Comparison of ENCODE assay signal across 18 cellular contexts in the genomic region with DNA sequence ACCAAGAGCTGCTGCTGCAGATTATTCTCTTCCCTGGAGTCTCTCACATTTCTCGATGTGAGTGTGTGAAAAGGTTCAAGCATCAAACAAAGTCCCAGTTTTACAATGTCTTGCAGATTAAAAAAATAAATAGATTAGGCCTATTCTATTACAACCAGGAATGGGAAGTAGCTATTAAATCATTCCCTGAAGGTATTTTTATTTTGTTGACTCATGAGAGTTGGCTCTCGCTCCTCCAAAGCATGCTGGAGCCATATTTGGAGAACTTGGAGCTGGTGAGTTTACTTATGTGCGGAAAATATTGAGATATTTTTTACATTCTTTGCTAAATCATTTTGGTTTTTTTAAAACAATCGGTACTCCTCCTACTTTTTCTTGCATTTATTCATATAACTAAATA.
"Had no signal": no experiment of that assay in that cellular context is flagged by ENCODE, and none has a peak within 500 bp of the region (broad histone marks: within the 10 kb centered on the region; RNA-seq: fewer than 3 reads in every experiment).

No MANE protein-coding gene starts in this region.

- H3K27me3 Mint-ChIP-seq: activated CD4-positive, alpha-beta T cell treated with anti-CD3 and anti-CD28 coated beads, Interleukin-2, amount 10 ng/mL, durations not matched to agents 24 days and 14 days; activated naive CD4-positive, alpha-beta T cell treated with anti-CD3 and anti-CD28 coated beads, Interleukin-2, amount 10 ng/mL, durations not matched to agents 7 days and 5 days; progenitor cell of endocrine pancreas had no signal

- DNase-seq: activated B cell treated with CpG ODN at 0.5 μM for 24 hours; activated CD4-positive, alpha-beta T cell treated with anti-CD3 and anti-CD28 coated beads, Interleukin-2, amount 10 ng/mL, durations not matched to agents 24 days and 14 days; activated naive CD4-positive, alpha-beta T cell treated with anti-CD3 and anti-CD28 coated beads, Interleukin-2, amount 10 ng/mL, durations not matched to agents 7 days and 5 days; effector CD4-positive, alpha-beta T cell; foreskin keratinocyte; head of caudate nucleus; mammary epithelial cell; naive thymus-derived CD8-positive, alpha-beta T cell; sigmoid colon; stimulated activated CD4-positive, alpha-beta T cell treated with anti-CD3 and anti-CD28 coated beads, Interleukin-12 subunit alpha, Interleukin-12 subunit beta, amount 100 ng/mL, for 4 hours; stimulated activated naive CD4-positive, alpha-beta T cell; upper lobe of right lung had no signal

- H3K9me3 Mint-ChIP-seq: activated B cell treated with CpG ODN at 0.5 μM for 24 hours; activated CD4-positive, alpha-beta T cell treated with anti-CD3 and anti-CD28 coated beads, Interleukin-2, amount 10 ng/mL, durations not matched to agents 24 days and 14 days; activated T-helper 2 cell treated with anti-CD3 and anti-CD28 coated beads, Interferon-gamma antibody, Interleukin-2, Interleukin-4, amounts not matched to agents 10 μg/mL and 5 μg/mL and 100 μg/mL, durations not matched to agents 14 hours and 24 hours and 36 hours had no signal

- H3K4me1 Mint-ChIP-seq: activated B cell treated with CpG ODN at 0.5 μM for 24 hours; activated CD4-positive, alpha-beta T cell treated with anti-CD3 and anti-CD28 coated beads, Interleukin-2, amount 10 ng/mL, durations not matched to agents 24 days and 14 days; activated naive CD4-positive, alpha-beta T cell treated with anti-CD3 and anti-CD28 coated beads, Interleukin-2, amount 10 ng/mL, durations not matched to agents 7 days and 5 days; brain; naive thymus-derived CD8-positive, alpha-beta T cell had no signal

- H3K36me3 Mint-ChIP-seq: activated naive CD4-positive, alpha-beta T cell treated with anti-CD3 and anti-CD28 coated beads, Interleukin-2, amount 10 ng/mL, durations not matched to agents 7 days and 5 days; brain; naive thymus-derived CD8-positive, alpha-beta T cell had no signal

- ATAC-seq: foreskin keratinocyte; naive thymus-derived CD8-positive, alpha-beta T cell; upper lobe of right lung had no signal

- FAIRE-seq: islet of Langerhans, TTC549 had no signal

- H3K27ac Mint-ChIP-seq: activated B cell treated with CpG ODN at 0.5 μM for 24 hours; activated CD4-positive, alpha-beta T cell treated with anti-CD3 and anti-CD28 coated beads, Interleukin-2, amount 10 ng/mL, durations not matched to agents 24 days and 14 days; activated naive CD4-positive, alpha-beta T cell treated with anti-CD3 and anti-CD28 coated beads, Interleukin-2, amount 10 ng/mL, durations not matched to agents 7 days and 5 days; activated T-helper 2 cell treated with anti-CD3 and anti-CD28 coated beads, Interferon-gamma antibody, Interleukin-2, Interleukin-4, amounts not matched to agents 10 μg/mL and 5 μg/mL and 100 μg/mL, durations not matched to agents 14 hours and 24 hours and 36 hours; brain; naive thymus-derived CD8-positive, alpha-beta T cell; progenitor cell of endocrine pancreas; T-helper 1 cell treated with Interleukin-12 subunit alpha and Interleukin-12 subunit beta and Interleukin-4 antibody, amounts not matched to agents 30 μg/mL and 1 μg/mL, for 36 hours had no signal

- H3K4me3 Mint-ChIP-seq: activated B cell treated with CpG ODN at 0.5 μM for 24 hours; activated CD4-positive, alpha-beta T cell treated with anti-CD3 and anti-CD28 coated beads, Interleukin-2, amount 10 ng/mL, durations not matched to agents 24 days and 14 days; activated naive CD4-positive, alpha-beta T cell treated with anti-CD3 and anti-CD28 coated beads, Interleukin-2, amount 10 ng/mL, durations not matched to agents 7 days and 5 days; brain; naive thymus-derived CD8-positive, alpha-beta T cell; T-helper 1 cell treated with Interleukin-12 subunit alpha and Interleukin-12 subunit beta and Interleukin-4 antibody, amounts not matched to agents 30 μg/mL and 1 μg/mL, for 36 hours had no signal
